Comparison of ENCODE assay signal across 17 cellular contexts in the genomic region with DNA sequence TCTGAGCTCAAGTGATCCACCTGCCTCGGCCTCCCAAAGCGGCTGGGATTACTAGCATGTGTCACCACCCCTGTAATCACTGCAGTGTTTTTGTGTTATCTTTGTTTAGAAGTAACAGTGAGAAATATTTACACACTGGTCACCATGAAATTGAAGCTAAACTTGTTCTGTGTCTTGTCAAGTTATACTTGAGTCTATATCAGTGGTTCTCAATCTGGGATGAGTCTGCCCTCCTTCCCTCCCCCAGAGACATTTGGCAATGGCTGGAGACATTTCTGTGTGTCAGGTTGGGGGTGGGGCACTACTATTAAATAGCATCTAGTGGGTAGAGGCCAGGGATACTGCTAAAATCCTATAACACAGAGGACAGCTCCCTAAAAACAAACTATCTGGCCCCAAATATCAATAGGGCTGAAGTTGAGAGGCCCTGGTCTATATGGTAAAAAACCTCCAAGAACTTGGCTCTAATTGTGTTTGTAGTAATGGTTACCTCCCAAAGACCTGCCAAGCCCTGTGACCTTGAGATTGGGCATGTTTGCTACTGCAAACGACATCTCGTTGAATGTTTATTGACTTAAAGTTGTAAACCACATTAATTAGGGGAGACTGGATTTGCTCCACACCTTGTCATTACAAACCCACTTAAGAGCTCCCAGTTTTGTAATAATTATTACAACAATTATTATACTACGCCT. TPM values are rescaled to one million over a fixed set of nuclear protein-coding genes. Genes with fewer than 3 reads are reported as not detected.
"Had no signal": no experiment of that assay in that cellular context is flagged by ENCODE, and none has a peak within 500 bp of the region (broad histone marks: within the 10 kb centered on the region; RNA-seq: fewer than 3 reads in every experiment).

No MANE protein-coding gene starts in this region.

- H3K4me1 Mint-ChIP-seq: brain had no signal

- DNase-seq: activated naive CD4-positive, alpha-beta T cell treated with anti-CD3 and anti-CD28 coated beads for 36 hours; cerebellar nuclear complex; erythroblast; occipital lobe; sigmoid colon; stimulated activated CD4-positive, alpha-beta T cell treated with anti-CD3 and anti-CD28 coated beads, Interleukin-12 subunit alpha, Interleukin-12 subunit beta, amount 100 ng/mL, for 4 hours; stimulated activated CD4-positive, alpha-beta T cell treated with anti-CD3 and anti-CD28 coated beads, Interleukin-2, amount 100 ng/mL, for 48 hours; stimulated activated naive CD8-positive, alpha-beta T cell treated with anti-CD3 and anti-CD28 coated beads, Interleukin-15, Interleukin-2, amounts not matched to agents 100 U/mL and 50 U/mL, for 24 hours; SW 1271; upper lobe of right lung had no signal

- H3K9me3 Mint-ChIP-seq: activated naive CD4-positive, alpha-beta T cell treated with anti-CD3 and anti-CD28 coated beads for 36 hours; activated T-helper 17 cell treated with anti-CD3 and anti-CD28 coated beads, Interleukin-2, amount 50 U/mL, for 72 hours; brain; dendritic cell treated with granulocyte-macrophage colony-stimulating factor and Interleukin-4, amounts not matched to agents 40 ng/mL and 50 ng/mL, for 4 days; natural killer cell treated with Interleukin-12 subunit alpha and Interleukin-12 subunit beta and Interleukin-15 and Interleukin-18, amount 100 ng/mL, for 72 hours had no signal

- H3K27me3 Mint-ChIP-seq: activated T-helper 17 cell treated with anti-CD3 and anti-CD28 coated beads, Interleukin-2, amount 50 U/mL, for 72 hours; brain; dendritic cell treated with granulocyte-macrophage colony-stimulating factor and Interleukin-4, amounts not matched to agents 40 ng/mL and 50 ng/mL, for 4 days; natural killer cell treated with Interleukin-12 subunit alpha and Interleukin-12 subunit beta and Interleukin-15 and Interleukin-18, amount 100 ng/mL, for 72 hours had no signal

- H3K27ac Mint-ChIP-seq: activated naive CD4-positive, alpha-beta T cell treated with anti-CD3 and anti-CD28 coated beads for 36 hours; brain; natural killer cell treated with Interleukin-12 subunit alpha and Interleukin-12 subunit beta and Interleukin-15 and Interleukin-18, amount 100 ng/mL, for 72 hours had no signal

- H3K4me3 ChIP-seq: adrenal gland, sigmoid colon, upper lobe of right lung had no signal

- H3K4me3 Mint-ChIP-seq: activated naive CD4-positive, alpha-beta T cell treated with anti-CD3 and anti-CD28 coated beads for 36 hours; activated T-helper 17 cell treated with anti-CD3 and anti-CD28 coated beads, Interleukin-2, amount 50 U/mL, for 72 hours; brain; dendritic cell treated with granulocyte-macrophage colony-stimulating factor and Interleukin-4, amounts not matched to agents 40 ng/mL and 50 ng/mL, for 4 days; natural killer cell treated with Interleukin-12 subunit alpha and Interleukin-12 subunit beta and Interleukin-15 and Interleukin-18, amount 100 ng/mL, for 72 hours had no signal

- H3K27me3 ChIP-seq: adrenal gland, sigmoid colon, upper lobe of right lung had no signal

RNA-seq across cellular contexts. Expression of a gene that starts 18.6 kb away (rescaled TPM):
- total RNA-seq: occipital lobe, pulmonary artery endothelial cell, sigmoid colon, temporal lobe, upper lobe of right lung had no signal

RNA-seq across cellular contexts. Expression of a gene that starts 23.4 kb away (rescaled TPM):
- total RNA-seq: pulmonary artery endothelial cell had no signal

RNA-seq across cellular contexts. Expression of a gene that starts 36.4 kb away (rescaled TPM):
- total RNA-seq: activated naive CD4-positive, alpha-beta T cell treated with anti-CD3 and anti-CD28 coated beads for 36 hours; activated T-helper 17 cell treated with anti-CD3 and anti-CD28 coated beads, Interleukin-2, amount 50 U/mL, for 72 hours; adrenal gland; natural killer cell treated with Interleukin-12 subunit alpha and Interleukin-12 subunit beta and Interleukin-15 and Interleukin-18, amount 100 ng/mL, for 72 hours; occipital lobe; pulmonary artery endothelial cell; sigmoid colon; temporal lobe; upper lobe of right lung had no signal

RNA-seq across cellular contexts. Expression of a gene that starts 40.8 kb away (rescaled TPM):
- total RNA-seq: activated naive CD4-positive, alpha-beta T cell treated with anti-CD3 and anti-CD28 coated beads for 36 hours; activated T-helper 17 cell treated with anti-CD3 and anti-CD28 coated beads, Interleukin-2, amount 50 U/mL, for 72 hours; pulmonary artery endothelial cell had no signal
